In genomic region chr2:202909394-202910192, GRCh38 we compare ENCODE assay signal across 9 cellular contexts. TPM values are rescaled to one million over a fixed set of nuclear protein-coding genes. Genes with fewer than 3 reads are reported as not detected.
DNase-seq lines count a peak whose midpoint lies in the region; ATAC-seq and TF ChIP-seq lines count a peak whose summit lies in the region.
"Had no signal": no experiment of that assay in that cellular context is flagged by ENCODE, and none has a peak within 500 bp of the region (broad histone marks: within the 10 kb centered on the region; RNA-seq: fewer than 3 reads in every experiment).

No MANE protein-coding gene starts in this region.

- H3K36me3 ChIP-seq in cardiac muscle cell = peaks cover 6% of the 10 kb centered on the region
- H3K36me3 ChIP-seq in PC-3 (ENCODE audit: low read depth, low read length) = peaks cover 19% of the 10 kb centered on the region
- peaks cover 0 to 7% of the 10 kb centered on the region in 2 donors for H3K36me3 ChIP-seq in ascending aorta
- H3K36me3 ChIP-seq: vagina had no signal

- peak overlapping the region; percentile 99 for H3K4me3 Mint-ChIP-seq in type B pancreatic cell

- H3K4me1 ChIP-seq in cardiac muscle cell (ENCODE audit: low read depth) = peaks cover 9% of the 10 kb centered on the region
- peaks cover 12% of the 10 kb centered on the region; the same call in 1 of the 2 replicates for H3K4me1 ChIP-seq in PC-3 (ENCODE audit: insufficient read depth, low read length)
- peaks cover 0 to 11% of the 10 kb centered on the region in 2 donors for H3K4me1 ChIP-seq in ascending aorta

- no peaks in the 10 kb centered on the region for H3K9me3 ChIP-seq in cardiac muscle cell (ENCODE audit: low read depth)
- no peaks in the 10 kb centered on the region for H3K9me3 ChIP-seq in PC-3 (ENCODE audit: low read length)
- no peaks in the 10 kb centered on the region for H3K9me3 ChIP-seq in ascending aorta
- H3K9me3 ChIP-seq: vagina had no signal

- CTCF ChIA-PET in PC-3 (lab: Charles Lee) = no interaction called here

- peaks cover under 1% of the 10 kb centered on the region for H3K9me3 Mint-ChIP-seq in type B pancreatic cell

- H3K27me3 Mint-ChIP-seq in type B pancreatic cell = no peaks in the 10 kb centered on the region

- no peak overlapping the region for H3K9ac ChIP-seq in PC-3 (ENCODE audit: low read length)

- no TSS peak for BruUV-seq in PC-3 (replicated peaks; lab: Mats Ljungman, UMichigan)

- H3K4me2 ChIP-seq in PC-3 (ENCODE audit: low read length) = peak overlapping the region; percentile 92

- intact Hi-C loops in Right ventricle myocardium superior (cut with DNase I) = no loop called here
- intact Hi-C loops in PC-3 (cut with micrococcal nuclease) = no loop called here
- intact Hi-C loops in ascending aorta (cut with DNase I) = loop anchor here (5.0 kb wide), 2 partner anchors 103 to 277 kb away; partner anchors contain the start of genes FAM117B and NBEAL1

- H3K27ac Mint-ChIP-seq in type B pancreatic cell = no peak overlapping the region

- POLR2A ChIA-PET in PC-3 (lab: Charles Lee; ENCODE audit: unreplicated experiment) = no interaction called here

- peaks cover 25% of the 10 kb centered on the region for H3K36me3 Mint-ChIP-seq in type B pancreatic cell

- peak overlapping the region; percentile 91 for H3K4me3 ChIP-seq in cardiac muscle cell
- peak overlapping the region; percentile 89 for H3K4me3 ChIP-seq in PC-3 (ENCODE audit: low read length)
- no peak overlapping the region for H3K4me3 ChIP-seq in ascending aorta

- no peaks in the 10 kb centered on the region for H3K9me2 ChIP-seq in PC-3 (replicated peaks; ENCODE audit: low read length)

- H3K79me2 ChIP-seq in PC-3 (ENCODE audit: low read length) = peaks cover 62% of the 10 kb centered on the region

- no peaks in the 10 kb centered on the region for H4K20me1 ChIP-seq in PC-3 (ENCODE audit: low read length)

- peak in 1 of 2 donors; percentile 39 for DNase-seq in cardiac muscle cell (ENCODE audit: low read depth in 1 of 2, low spot score in 1 of 2)
- no peak for DNase-seq in Right ventricle myocardium superior
- DNase-seq in PC-3 = no peak
- DNase-seq in fibroblast of peridontal ligament (ENCODE audit: extremely low read depth) = peak; percentile 51
- DNase-seq in type B pancreatic cell (ENCODE audit: extremely low spot score, unreplicated experiment) = no peak
- DNase-seq in LoVo (ENCODE audit: low spot score) = no peak
- DNase-seq in ascending aorta (ENCODE audit: low spot score in 2 of 2) = no peak

- H3K27me3 ChIP-seq in cardiac muscle cell (no peaks in the 10 kb centered on the region), PC-3 (ENCODE audit: low read length) (no peaks in the 10 kb centered on the region), ascending aorta (no peaks in the 10 kb centered on the region)
- H3K27me3 ChIP-seq: vagina had no signal

- H3K27ac ChIP-seq in cardiac muscle cell (no peak overlapping the region), PC-3 (ENCODE audit: low read length) (no peak overlapping the region), ascending aorta (no peak overlapping the region)
- H3K27ac ChIP-seq: vagina had no signal

- H2AFZ ChIP-seq in PC-3 (ENCODE audit: low read length) = no peak overlapping the region

- no peaks in the 10 kb centered on the region for H3F3A ChIP-seq in PC-3 (ENCODE audit: low read length, unreplicated experiment)

- H3K4me1 Mint-ChIP-seq in type B pancreatic cell (ENCODE audit: unreplicated experiment) = peaks cover 15% of the 10 kb centered on the region

- no peak for ATAC-seq in Right ventricle myocardium superior (ENCODE audit: poor library complexity)
- ATAC-seq in PC-3 = no peak
- ATAC-seq in HG02798 (IDR thresholded peaks at IDR 0.05; ENCODE audit: poor library complexity, unreplicated experiment) = no peak

- TF ChIP-seq CTCF in cardiac muscle cell (IDR thresholded peaks at IDR 0.05; ENCODE audit: low read depth, low read length) = no peak
- TF ChIP-seq CTCF in PC-3 (conservative IDR thresholded peaks at IDR 0.05; ENCODE audit: low read depth, low read length) = no peak
- TF ChIP-seq CTCF in type B pancreatic cell (conservative IDR thresholded peaks at IDR 0.05) = no peak
- TF ChIP-seq CTCF in ascending aorta (IDR thresholded peaks at IDR 0.05) = no peak

RNA-seq across cellular contexts. Expression of gene WDR12, which starts 1.9 kb away (rescaled TPM):
- total RNA-seq in cardiac muscle cell (24.0 and 37.4 TPM in 2 replicates), Right ventricle myocardium superior (51.1 TPM), PC-3 (2014; rRNA removed) (60.5 and 65.4 TPM in 2 replicates), type B pancreatic cell (ENCODE audit: low replicate concordance) (69.4 and 74.0 TPM in 2 replicates), ascending aorta (2.1 TPM)
- polyA plus RNA-seq in cardiac muscle cell = 76.3 and 103 TPM in 2 replicates

RNA-seq across cellular contexts. Expression of gene CARF, which starts 2.5 kb away (rescaled TPM):
- total RNA-seq in cardiac muscle cell (12.6 and 16.2 TPM in 2 replicates), Right ventricle myocardium superior (5.9 TPM), PC-3 (2014; rRNA removed) (1.6 and 4.4 TPM in 2 replicates), type B pancreatic cell (ENCODE audit: low replicate concordance) (6.7 and 11.0 TPM in 2 replicates), ascending aorta (26.2 TPM)
- 8.6 and 16.2 TPM in 2 replicates for polyA plus RNA-seq in cardiac muscle cell

RNA-seq across cellular contexts. Expression of gene ICA1L, which starts 38.0 kb away (rescaled TPM):
- total RNA-seq in cardiac muscle cell (8.6 and 17.3 TPM in 2 replicates), Right ventricle myocardium superior (5.1 TPM), PC-3 (2014; rRNA removed) (1.3 and 2.5 TPM in 2 replicates), type B pancreatic cell (ENCODE audit: low replicate concordance) (4.5 and 11.5 TPM in 2 replicates), ascending aorta (0.43 TPM)
- 8.3 and 8.5 TPM in 2 replicates for polyA plus RNA-seq in cardiac muscle cell

Comparison
In these comparisons a context has a peak if more than half of its experiments do, and no peak if none do; other contexts are left out.
1. H3K4me3 ChIP-seq: peak in cardiac muscle cell (single experiment) and PC-3 (single experiment); none in ascending aorta (0 of 2).